Comparison of ENCODE assay signal across 7 cellular contexts in the genomic region with DNA sequence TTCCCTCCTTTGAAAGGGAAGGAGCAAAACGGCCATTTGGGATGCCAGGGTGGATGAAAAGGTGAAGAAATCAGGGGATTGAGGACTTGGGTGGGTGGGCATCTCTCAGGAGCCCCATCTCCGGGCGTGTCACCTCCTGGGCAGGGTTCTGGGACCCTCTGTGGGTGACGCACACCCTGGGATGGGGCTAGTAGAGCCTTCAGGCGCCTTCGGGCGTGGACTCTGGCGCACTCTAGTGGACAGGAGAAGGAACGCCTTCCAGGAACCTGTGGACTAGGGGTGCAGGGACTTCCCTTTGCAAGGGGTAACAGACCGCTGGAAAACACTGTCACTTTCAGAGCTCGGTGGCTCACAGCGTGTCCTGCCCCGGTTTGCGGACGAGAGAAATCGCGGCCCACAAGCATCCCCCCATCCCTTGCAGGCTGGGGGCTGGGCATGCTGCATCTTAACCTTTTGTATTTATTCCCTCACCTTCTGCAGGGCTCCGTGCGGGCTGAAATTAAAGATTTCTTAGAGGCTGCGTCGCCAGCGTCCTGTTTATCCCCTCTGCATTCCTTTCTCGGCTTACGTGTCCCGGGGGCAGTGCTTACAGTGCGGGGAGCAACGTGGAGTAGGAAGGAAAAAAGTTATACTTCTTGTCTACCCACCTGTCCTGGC. TPM values are rescaled to one million over a fixed set of nuclear protein-coding genes. Genes with fewer than 3 reads are reported as not detected.
A peak's percentile ranks its signal among the peaks of the same experiment; 100 is the strongest.
DNase-seq lines count a peak whose midpoint lies in the region; ATAC-seq, FAIRE-seq and TF ChIP-seq lines count a peak whose summit lies in the region.

No MANE protein-coding gene starts in this region.

- peak; percentile 81 for FAIRE-seq in GM18507 (lab: Jason Lieb, UNC)

- H3K27ac ChIP-seq in ascending aorta (no peak overlapping the region), smooth muscle cell (ENCODE audit: low read depth) (no peak overlapping the region)

- no peaks in the 10 kb centered on the region for H3K79me2 ChIP-seq in smooth muscle cell (ENCODE audit: low read depth)

- peaks cover 4% of the 10 kb centered on the region for H3K36me3 Mint-ChIP-seq in T-helper 17 cell (ENCODE audit: low read depth)

- intact Hi-C loops in ascending aorta (cut with DNase I) = loop anchor here (2.0 to 5.0 kb wide), 4 partner anchors 35 to 275 kb away; no protein-coding TSS in a partner anchor

- WGBS in smooth muscle cell (ENCODE audit: low lambda C conversion rate) = 8% methylated on average over 27 of the region's 27 CpGs

- DNase-seq in GM18507 (ENCODE audit: extremely low spot score, insufficient read length, low read depth) (peak; percentile 73), NCI-H1417 (lab: John Stamatoyannopoulos, UW) (peak; percentile 72 to 87 (median 73)), T-helper 17 cell (peak; percentile 52 to 60 (median 54)), ascending aorta (ENCODE audit: low spot score in 2 of 2) (no peak), hypothalamus (lab: John Stamatoyannopoulos, UW) (peak in 39 of 51 donors; percentile 2 to 59 (median 28)), smooth muscle cell (lab: John Stamatoyannopoulos, UW; ENCODE audit: unreplicated experiment) (peak; percentile 8)

- ATAC-seq in T-helper 17 cell = peak; percentile 80
- no peak for ATAC-seq in GM19328 (IDR thresholded peaks at IDR 0.05; ENCODE audit: unreplicated experiment)

- TF ChIP-seq CTCF in ascending aorta (IDR thresholded peaks at IDR 0.05) = peak; percentile 84 to 97 (median 90)
- TF ChIP-seq CTCF in smooth muscle cell (IDR thresholded peaks at IDR 0.05; ENCODE audit: borderline replicate concordance, insufficient read depth, poor library complexity, severe bottlenecking) = peak; percentile 89

- no peaks in the 10 kb centered on the region for H3K36me3 ChIP-seq in ascending aorta
- H3K36me3 ChIP-seq in smooth muscle cell (ENCODE audit: low read depth) = no peaks in the 10 kb centered on the region

- H3K27me3 ChIP-seq in ascending aorta (no peaks in the 10 kb centered on the region), smooth muscle cell (ENCODE audit: low read depth) (no peaks in the 10 kb centered on the region)

- H2AFZ ChIP-seq in smooth muscle cell (ENCODE audit: low read depth) = no peak overlapping the region

- H3K27ac Mint-ChIP-seq in T-helper 17 cell = peak overlapping the region; percentile 76

- peaks cover 18% of the 10 kb centered on the region for H3K4me1 Mint-ChIP-seq in T-helper 17 cell

- H4K20me1 ChIP-seq in smooth muscle cell (ENCODE audit: low read depth) = no peaks in the 10 kb centered on the region

- no peaks in the 10 kb centered on the region for H3K27me3 Mint-ChIP-seq in T-helper 17 cell

- H3K9ac ChIP-seq in smooth muscle cell (ENCODE audit: low read depth) = no peak overlapping the region

- H3K4me3 ChIP-seq in ascending aorta (no peak overlapping the region), smooth muscle cell (no peak overlapping the region)

- no peaks in the 10 kb centered on the region for H3F3A ChIP-seq in smooth muscle cell (ENCODE audit: low read depth)

- no peak overlapping the region for H3K4me2 ChIP-seq in smooth muscle cell

- H3K4me1 ChIP-seq in ascending aorta = no peaks in the 10 kb centered on the region
- no peaks in the 10 kb centered on the region for H3K4me1 ChIP-seq in smooth muscle cell (ENCODE audit: low read depth)

- no peak overlapping the region for H3K4me3 Mint-ChIP-seq in T-helper 17 cell

- H3K9me3 ChIP-seq in T-helper 17 cell (ENCODE audit: control insufficient read depth, low read length, poor library complexity, severe bottlenecking) (no peaks in the 10 kb centered on the region), ascending aorta (no peaks in the 10 kb centered on the region), smooth muscle cell (replicated peaks; ENCODE audit: low read depth) (no peaks in the 10 kb centered on the region)

RNA-seq across cellular contexts. Expression of gene S1PR4, which starts 15.2 kb away (rescaled TPM):
- total RNA-seq in T-helper 17 cell = 10 to 100 TPM; 83.1 to 97.0 TPM
- 4.9 TPM for total RNA-seq in ascending aorta
- total RNA-seq in smooth muscle cell = not detected in 2 replicates
- polyA plus RNA-seq in smooth muscle cell = not detected in 2 replicates

RNA-seq across cellular contexts. Expression of gene NCLN, which starts 22.4 kb away (rescaled TPM):
- total RNA-seq in T-helper 17 cell (10 to 100 TPM; 47.8 to 50.6 TPM), ascending aorta (118 TPM), smooth muscle cell (24.2 and 44.5 TPM in 2 replicates)
- polyA plus RNA-seq in smooth muscle cell = 95.9 and 97.4 TPM in 2 replicates

RNA-seq across cellular contexts. Expression of gene GNA15, which starts 27.5 kb away (rescaled TPM):
- total RNA-seq in T-helper 17 cell (10 to 100 TPM; 28.7 to 54.1 TPM), ascending aorta (7.1 TPM), smooth muscle cell (1.5 and 1.8 TPM in 2 replicates)
- 0.43 and 1.2 TPM in 2 replicates for polyA plus RNA-seq in smooth muscle cell

Comparison
In these comparisons a context has a peak if more than half of its experiments do, and no peak if none do; other contexts are left out.
1. DNase-seq: peak in GM18507 (single experiment), NCI-H1417 (3 of 3), T-helper 17 cell (3 of 3), hypothalamus (39 of 51) and smooth muscle cell (single experiment); none in ascending aorta (0 of 2).
2. RNA of gene S1PR4, which starts 15.2 kb away (total RNA-seq): 83.1 to 97.0 TPM in T-helper 17 cell; 4.9 TPM in ascending aorta (single experiment) and not detected in smooth muscle cell; every median in the first group is over 10 times any median in the second.